In the genomic region with DNA sequence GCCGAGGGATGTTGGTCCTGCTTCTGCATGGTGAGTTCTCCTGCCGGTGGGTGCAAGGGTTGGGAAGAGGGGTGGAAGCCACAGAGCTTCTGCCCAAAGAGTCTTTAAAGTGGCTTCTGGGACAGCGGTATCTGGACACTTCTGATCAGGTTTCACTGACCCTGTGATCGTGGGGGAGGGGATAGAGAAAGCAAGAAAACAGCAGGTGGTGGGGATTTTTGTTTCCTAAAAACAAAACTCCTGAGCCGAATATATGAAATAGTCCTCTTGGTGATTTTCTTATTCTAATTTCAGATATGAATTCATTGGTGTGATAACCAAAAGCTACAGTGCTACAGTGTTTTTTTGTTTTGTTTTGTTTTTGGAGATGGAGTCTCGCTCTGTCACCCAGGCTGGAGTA, we compare ENCODE assay signal across 31 cellular contexts. TPM values are rescaled to one million over a fixed set of nuclear protein-coding genes. Genes with fewer than 3 reads are reported as not detected.
"Had no signal": no experiment of that assay in that cellular context is flagged by ENCODE, and none has a peak within 500 bp of the region (broad histone marks: within the 10 kb centered on the region; RNA-seq: fewer than 3 reads in every experiment).

No MANE protein-coding gene starts in this region.

- H3K27ac ChIP-seq: brain microvascular endothelial cell, lower lobe of right lung, sigmoid colon, upper lobe of right lung had no signal

- H3K9me3 ChIP-seq: lower lobe of right lung, mucosa of descending colon, sigmoid colon, thoracic aorta, upper lobe of right lung had no signal

- H3K36me3 ChIP-seq: brain microvascular endothelial cell, lower lobe of right lung, sigmoid colon, thoracic aorta, upper lobe of right lung had no signal

- DNase-seq: activated B cell treated with CpG ODN at 0.5 μM for 24 hours; activated CD4-positive, alpha-beta T cell treated with anti-CD3 and anti-CD28 coated beads for 36 hours; activated CD4-positive, alpha-beta T cell treated with anti-CD3 and anti-CD28 coated beads, Interleukin-2, amount 50 U/mL, for 4 hours; activated effector memory CD4-positive, alpha-beta T cell treated with Interleukin-2 at 50 U/mL for 16 hours; activated naive CD4-positive, alpha-beta T cell treated with anti-CD3 and anti-CD28 coated beads, Interleukin-2, amount 50 U/mL, for 16 hours; activated naive CD8-positive, alpha-beta T cell treated with anti-CD3 and anti-CD28 coated beads, Interleukin-2, amount 50 U/mL, for 24 hours; activated T-cell treated with anti-CD3 and anti-CD28 coated beads, Interleukin-2, amount 50 U/mL, for 72 hours; anterior cingulate cortex; brain microvascular endothelial cell; central memory CD4-positive, alpha-beta T cell; effector memory CD8-positive, alpha-beta T cell; hypothalamus; lower lobe of right lung; mesendoderm; mucosa of descending colon; sigmoid colon; stimulated activated CD4-positive, alpha-beta T cell treated with anti-CD3 and anti-CD28 coated beads, Interleukin-15, amount 100 ng/mL, for 24 hours; stimulated activated naive CD4-positive, alpha-beta T cell; T-helper 17 cell; upper lobe of right lung had no signal

- H3K9me3 Mint-ChIP-seq: activated B cell treated with CpG ODN at 0.5 μM for 24 hours; activated naive CD8-positive, alpha-beta T cell treated with anti-CD3 and anti-CD28 coated beads, Interleukin-2, amount 50 U/mL, for 24 hours; activated T-cell treated with anti-CD3 and anti-CD28 coated beads, Interleukin-2, amount 50 U/mL, for 72 hours; effector memory CD8-positive, alpha-beta T cell had no signal

- H3K4me3 ChIP-seq: lower lobe of right lung, mucosa of descending colon, sigmoid colon, smooth muscle cell, thoracic aorta, upper lobe of right lung had no signal

- H3K4me3 Mint-ChIP-seq: activated B cell treated with CpG ODN at 0.5 μM for 24 hours; activated CD4-positive, alpha-beta T cell treated with anti-CD3 and anti-CD28 coated beads for 36 hours; activated naive CD8-positive, alpha-beta T cell treated with anti-CD3 and anti-CD28 coated beads, Interleukin-2, amount 50 U/mL, for 24 hours; activated T-cell treated with anti-CD3 and anti-CD28 coated beads, Interleukin-2, amount 50 U/mL, for 72 hours; effector memory CD8-positive, alpha-beta T cell; neural crest cell; T-helper 17 cell had no signal

- H3K27ac Mint-ChIP-seq: activated B cell treated with CpG ODN at 0.5 μM for 24 hours; activated CD4-positive, alpha-beta T cell treated with anti-CD3 and anti-CD28 coated beads for 36 hours; activated naive CD8-positive, alpha-beta T cell treated with anti-CD3 and anti-CD28 coated beads, Interleukin-2, amount 50 U/mL, for 24 hours; activated T-cell treated with anti-CD3 and anti-CD28 coated beads, Interleukin-2, amount 50 U/mL, for 72 hours; effector memory CD8-positive, alpha-beta T cell; T-helper 17 cell had no signal

- FAIRE-seq: endothelial cell of umbilical vein, frontal cortex, islet of Langerhans had no signal

- H3K4me1 ChIP-seq: upper lobe of right lung had no signal

- H3K4me2 ChIP-seq: smooth muscle cell had no signal

- H3K27me3 ChIP-seq: brain microvascular endothelial cell, sigmoid colon, upper lobe of right lung had no signal

- H3K27me3 Mint-ChIP-seq: activated B cell treated with CpG ODN at 0.5 μM for 24 hours; activated CD4-positive, alpha-beta T cell treated with anti-CD3 and anti-CD28 coated beads for 36 hours; effector memory CD8-positive, alpha-beta T cell; T-helper 17 cell had no signal

RNA-seq across cellular contexts. Expression of a gene that starts 0.8 kb away (rescaled TPM):
- total RNA-seq: activated B cell treated with CpG ODN at 0.5 μM for 24 hours; activated CD4-positive, alpha-beta T cell treated with anti-CD3 and anti-CD28 coated beads for 36 hours; dermis microvascular lymphatic vessel endothelial cell; endothelial cell of umbilical vein; esophagus mucosa; frontal cortex; left lobe of liver; lower lobe of right lung; mucosa of descending colon; osteoblast; posterior vena cava; sigmoid colon; smooth muscle cell; T-helper 17 cell; thoracic aorta; upper lobe of right lung had no signal
- polyA plus RNA-seq: endothelial cell of umbilical vein, smooth muscle cell had no signal
